In genomic region chr1:15210651-15211390, GRCh38 we compare ENCODE assay signal across 18 cellular contexts. TPM values are rescaled to one million over a fixed set of nuclear protein-coding genes. Genes with fewer than 3 reads are reported as not detected.
A peak's percentile ranks its signal among the peaks of the same experiment; 100 is the strongest.
DNase-seq lines count a peak whose midpoint lies in the region; ATAC-seq, FAIRE-seq and TF ChIP-seq lines count a peak whose summit lies in the region.
"Had no signal": no experiment of that assay in that cellular context is flagged by ENCODE, and none has a peak within 500 bp of the region (broad histone marks: within the 10 kb centered on the region; RNA-seq: fewer than 3 reads in every experiment).

No MANE protein-coding gene starts in this region.

- 79% methylated on average over 7 of the region's 7 CpGs for WGBS in liver
- 85% methylated on average over 7 of the region's 7 CpGs for WGBS in HepG2 (ENCODE audit: low lambda C conversion rate)
- 75 to 86% (median 84%) methylated on average over 7 of the region's 7 CpGs for WGBS in stomach, 5 donors

- TF ChIP-seq CTCF in liver (IDR thresholded peaks at IDR 0.05; ENCODE audit: low read depth, low read length, missing input control) (no peak), HepG2 (CRISPR knock-in tag; IDR thresholded peaks at IDR 0.05) (no peak), fibroblast of villous mesenchyme (IDR thresholded peaks at IDR 0.05; ENCODE audit: insufficient read depth, low read depth, low read length) (no peak), stomach (IDR thresholded peaks at IDR 0.05) (no peak), RWPE1 (conservative IDR thresholded peaks at IDR 0.05; ENCODE audit: low read depth) (no peak)

- H3K36me3 ChIP-seq in liver (ENCODE audit: control insufficient read depth in 4 of 4, insufficient read depth in 3 of 4, low read depth in 1 of 4, low read length in 3 of 4): no peaks in the 10 kb centered on the region
- peaks cover 8 to 23% of the 10 kb centered on the region in 2 experiments for H3K36me3 ChIP-seq in HepG2 (replicated peaks in 1 of 2; ENCODE audit: control insufficient read depth in 1 of 2, insufficient read depth in 2 of 2, low read length in 2 of 2)
- H3K36me3 ChIP-seq in stomach: peaks cover 0 to 16% (median 8%) of the 10 kb centered on the region in 4 donors

- in situ Hi-C loops in HepG2 (cut with HindIII; ENCODE audit: extremely low pct_ligation_motif_present, low pct_unique_long_range_greater_than_20kb): no loop called here

- H3K9ac ChIP-seq in liver (ENCODE audit: low read depth in 1 of 2, low read length in 2 of 2) (no peak overlapping the region), HepG2 (ENCODE audit: insufficient read depth, low read depth, low read length) (no peak overlapping the region)

- H3K27ac ChIP-seq in liver (ENCODE audit: low read depth in 1 of 2, low read length in 2 of 2): no peak overlapping the region
- H3K27ac ChIP-seq in HepG2 (ENCODE audit: extremely low read length, insufficient read depth, low read length): no peak overlapping the region
- peak overlapping the region in 3 of 5 donors; percentile 3 to 84 (median 59) for H3K27ac ChIP-seq in stomach
- no peak overlapping the region for H3K27ac ChIP-seq in RWPE1
- H3K27ac ChIP-seq: SJSA1 had no signal

- no peak for DNase-seq in HepG2 (ENCODE audit: low spot score)
- DNase-seq in fibroblast of villous mesenchyme (ENCODE audit: low read depth): peak; percentile 53
- no peak for DNase-seq in stomach
- DNase-seq in RWPE1 (ENCODE audit: low spot score): no peak
- no peak for DNase-seq in NCI-H1930 (lab: John Stamatoyannopoulos, UW)
- no peak for DNase-seq in NCI-H526 (lab: John Stamatoyannopoulos, UW)
- DNase-seq: AML-193; COR-L47; GF-D8; IMR-90; NCI-H1105; NCI-H187; NCI-H446; NK-92 treated with Interleukin-12 subunit alpha and Interleukin-12 subunit beta, amount 100 ng/mL, for 24 hours; RPMI8226 had no signal

- H3K4me1 ChIP-seq in liver (ENCODE audit: control insufficient read depth in 4 of 4, insufficient read depth in 4 of 4, low read length in 3 of 4) (peaks cover 0 to 7% (median 2%) of the 10 kb centered on the region in 4 donors), HepG2 (ENCODE audit: insufficient read depth, low read length) (peaks cover 24% of the 10 kb centered on the region), stomach (peaks cover 53 to 98% (median 83%) of the 10 kb centered on the region in 4 donors)
- H3K4me1 ChIP-seq: SJSA1 had no signal

- BruUV-seq in HepG2 (replicated peaks; lab: Mats Ljungman, UMichigan): no TSS peak

- TF ChIP-seq POLR2A in HepG2 (IDR thresholded peaks at IDR 0.05; ENCODE audit: insufficient read depth in 1 of 2, low read depth in 2 of 2, low read length in 2 of 2) (no peak), stomach (IDR thresholded peaks at IDR 0.05) (no peak)

- no peak for FAIRE-seq in HepG2 (lab: Jason Lieb, UNC)
- FAIRE-seq: GM12892 had no signal

- CTCF ChIA-PET in HepG2 (lab: Yijun Ruan, JAX; ENCODE audit: low intra/inter-chr PET ratio, low total read pairs) (no interaction called here), RWPE1 (lab: Yijun Ruan, JAX) (no interaction called here)

- H3K27me3 ChIP-seq in liver (ENCODE audit: control insufficient read depth in 4 of 4, insufficient read depth in 4 of 4, low read length in 3 of 4) (peaks cover 0 to under 1% (median 0%) of the 10 kb centered on the region in 4 donors), HepG2 (ENCODE audit: control insufficient read depth in 1 of 2, insufficient read depth in 2 of 2, low read length in 2 of 2) (no peaks in the 10 kb centered on the region), stomach (no peaks in the 10 kb centered on the region)
- H3K27me3 ChIP-seq: SJSA1 had no signal

- no peak for TF ChIP-seq RAD21 in liver (IDR thresholded peaks at IDR 0.05)
- TF ChIP-seq RAD21 in HepG2 (CRISPR knock-in tag; IDR thresholded peaks at IDR 0.05): no peak

- H3K9me3 ChIP-seq in liver (ENCODE audit: control insufficient read depth in 4 of 4, low read length in 3 of 4) (no peaks in the 10 kb centered on the region), HepG2 (ENCODE audit: low read length) (no peaks in the 10 kb centered on the region), stomach (no peaks in the 10 kb centered on the region)
- H3K9me3 ChIP-seq: SJSA1 had no signal

- TF ChIP-seq EP300 in HepG2 (IDR thresholded peaks at IDR 0.05; ENCODE audit: low read depth in 2 of 2, low read length in 2 of 2) (no peak), HepG2 (CRISPR knock-in tag; IDR thresholded peaks at IDR 0.05; ENCODE audit: borderline replicate concordance) (no peak), stomach (IDR thresholded peaks at IDR 0.05) (no peak)

- no peak overlapping the region for H3K4me2 ChIP-seq in HepG2 (ENCODE audit: low read depth, low read length)

- POLR2A ChIA-PET in HepG2 (lab: Yijun Ruan, JAX) (no interaction called here), RWPE1 (lab: Yijun Ruan, JAX; ENCODE audit: low non-redundant PET) (interaction anchor here (0.6 kb wide), 1 partner anchor 59 kb away, joined by 6 read pairs; no protein-coding TSS in a partner anchor)

- H4K20me1 ChIP-seq in HepG2 (ENCODE audit: insufficient read depth, low read length): peaks cover 19% of the 10 kb centered on the region; the same call in 1 of the 2 replicates

- no peak for ATAC-seq in HepG2

- H3K4me3 ChIP-seq in liver (ENCODE audit: low read depth in 1 of 3, low read length in 3 of 3) (no peak overlapping the region), HepG2 (replicated peaks in 1 of 3; ENCODE audit: insufficient read depth in 1 of 3, low read depth in 2 of 3, low read length in 3 of 3) (no peak overlapping the region), fibroblast of villous mesenchyme (ENCODE audit: low read depth, low read length) (no peak overlapping the region), stomach (no peak overlapping the region)
- H3K4me3 ChIP-seq: SJSA1 had no signal

- H3K79me2 ChIP-seq in HepG2 (ENCODE audit: insufficient read depth, low read length): peaks cover 13% of the 10 kb centered on the region

- no peak overlapping the region for H2AFZ ChIP-seq in HepG2 (ENCODE audit: low read length)

- intact Hi-C loops in HepG2 (cut with micrococcal nuclease; ENCODE audit: unreplicated experiment) (no loop called here), stomach (cut with DNase I; ENCODE audit: low total_unique reads) (no loop called here)

RNA-seq across cellular contexts. Expression of gene FHAD1, which starts 36.2 kb away (rescaled TPM):
- under 1 TPM; under 0.01 to 0.05 TPM for total RNA-seq in liver
- under 1 TPM in 1 of 2 donors, not detected in 1; 0.13 TPM for polyA plus RNA-seq in liver
- not detected in 2 replicates for total RNA-seq in HepG2 (2016; rRNA removed; fragmentation: Illumina TruSeq; extraction: Trizol)
- not detected in 2 replicates for total RNA-seq in HepG2 (2016; cell fraction: cytosol; rRNA removed; fragmentation: Illumina TruSeq; extraction: Trizol; ENCODE audit: low read depth)
- not detected in 2 replicates for total RNA-seq in HepG2 (2016; cell fraction: insoluble cytoplasmic fraction; rRNA removed; fragmentation: Illumina TruSeq; extraction: Trizol)
- not detected in 2 replicates for total RNA-seq in HepG2 (2016; cell fraction: membrane; rRNA removed; fragmentation: Illumina TruSeq; extraction: Trizol)
- total RNA-seq in HepG2 (2016; cell fraction: nucleus; rRNA removed; fragmentation: Illumina TruSeq; extraction: Trizol): not detected in 2 replicates
- not detected in 2 replicates for polyA plus RNA-seq in HepG2 (2011; rRNA removed)
- 0.01 and 0.03 TPM in 2 replicates for polyA plus RNA-seq in HepG2 (2011; cell fraction: cytosol; rRNA removed)
- polyA plus RNA-seq in HepG2 (2011; cell fraction: nucleus; rRNA removed): 0.03 and 0.08 TPM in 2 replicates
- polyA plus RNA-seq in HepG2 (2012): 0.08 and 0.11 TPM in 2 replicates
- not detected in 2 replicates for polyA plus RNA-seq in HepG2 (2016; cell fraction: cytosol; fragmentation: Illumina TruSeq; extraction: Trizol; ENCODE audit: low read depth)
- polyA plus RNA-seq in HepG2 (2016; cell fraction: insoluble cytoplasmic fraction; fragmentation: Illumina TruSeq; extraction: Trizol; ENCODE audit: low read depth): not detected in 2 replicates
- not detected in 2 replicates for polyA plus RNA-seq in HepG2 (2016; cell fraction: membrane; fragmentation: Illumina TruSeq; extraction: Trizol; ENCODE audit: low read depth)
- polyA plus RNA-seq in HepG2 (2016; cell fraction: nucleus; fragmentation: Illumina TruSeq; extraction: Trizol; ENCODE audit: insufficient read depth, low read depth): 0.27 TPM in 1 of 2 replicates, not detected in the other
- 0.04 and 0.80 TPM in 2 replicates for polyA minus RNA-seq in HepG2 (2011; rRNA and poly(A)+ RNA removed; ENCODE audit: low replicate concordance)
- not detected in 2 replicates for polyA minus RNA-seq in HepG2 (2011; cell fraction: cytosol; rRNA and poly(A)+ RNA removed)
- polyA minus RNA-seq in HepG2 (2011; cell fraction: nucleus; rRNA and poly(A)+ RNA removed): not detected in 2 replicates
- under 0.01 TPM in 2 replicates for total RNA-seq in fibroblast of villous mesenchyme
- total RNA-seq in stomach: 1 to 10 TPM in 2 of 5 donors, under 1 TPM in 1, not detected in 2; 0.45 to 5.1 (median 2.9) TPM
- 1 to 10 TPM in 2 of 3 donors, under 1 TPM in 1; 0.38 to 1.7 (median 1.1) TPM for polyA plus RNA-seq in stomach
- total RNA-seq: IMR-90 had no signal
- polyA plus RNA-seq: IMR-90 had no signal

RNA-seq across cellular contexts. Expression of gene TMEM51, which starts 57.3 kb away (rescaled TPM):
- total RNA-seq in liver (1 to 10 TPM; 1.4 to 2.7 TPM), HepG2 (2016; rRNA removed; fragmentation: Illumina TruSeq; extraction: Trizol) (6.3 and 12.2 TPM in 2 replicates), fibroblast of villous mesenchyme (14.8 and 18.6 TPM in 2 replicates), stomach (10 to 100 TPM in 4 of 5 donors, 1 to 10 TPM in 1; 1.2 to 32.2 (median 13.8) TPM)
- polyA plus RNA-seq in liver (1 to 10 TPM; 1.3 to 2.3 TPM), HepG2 (2011; rRNA removed) (18.5 and 22.3 TPM in 2 replicates), stomach (10 to 100 TPM; 13.6 to 18.2 (median 17.2) TPM)
- total RNA-seq in HepG2 (2016; cell fraction: cytosol; rRNA removed; fragmentation: Illumina TruSeq; extraction: Trizol; ENCODE audit: low read depth): 2.6 and 2.8 TPM in 2 replicates
- total RNA-seq in HepG2 (2016; cell fraction: insoluble cytoplasmic fraction; rRNA removed; fragmentation: Illumina TruSeq; extraction: Trizol): 7.0 and 9.8 TPM in 2 replicates
- total RNA-seq in HepG2 (2016; cell fraction: membrane; rRNA removed; fragmentation: Illumina TruSeq; extraction: Trizol): 5.3 and 6.5 TPM in 2 replicates
- 9.7 and 11.5 TPM in 2 replicates for total RNA-seq in HepG2 (2016; cell fraction: nucleus; rRNA removed; fragmentation: Illumina TruSeq; extraction: Trizol)
- 20.1 and 23.4 TPM in 2 replicates for polyA plus RNA-seq in HepG2 (2011; cell fraction: cytosol; rRNA removed)
- polyA plus RNA-seq in HepG2 (2011; cell fraction: nucleus; rRNA removed): 14.3 and 18.6 TPM in 2 replicates
- polyA plus RNA-seq in HepG2 (2012): 8.0 and 11.2 TPM in 2 replicates
- polyA plus RNA-seq in HepG2 (2016; cell fraction: cytosol; fragmentation: Illumina TruSeq; extraction: Trizol; ENCODE audit: low read depth): 1.9 and 2.3 TPM in 2 replicates
- 8.4 and 8.6 TPM in 2 replicates for polyA plus RNA-seq in HepG2 (2016; cell fraction: insoluble cytoplasmic fraction; fragmentation: Illumina TruSeq; extraction: Trizol; ENCODE audit: low read depth)
- 3.7 and 4.9 TPM in 2 replicates for polyA plus RNA-seq in HepG2 (2016; cell fraction: membrane; fragmentation: Illumina TruSeq; extraction: Trizol; ENCODE audit: low read depth)
- polyA plus RNA-seq in HepG2 (2016; cell fraction: nucleus; fragmentation: Illumina TruSeq; extraction: Trizol; ENCODE audit: insufficient read depth, low read depth): 23.6 and 23.8 TPM in 2 replicates
- 3.2 and 18.3 TPM in 2 replicates for polyA minus RNA-seq in HepG2 (2011; rRNA and poly(A)+ RNA removed; ENCODE audit: low replicate concordance)
- 8.7 and 9.4 TPM in 2 replicates for polyA minus RNA-seq in HepG2 (2011; cell fraction: cytosol; rRNA and poly(A)+ RNA removed)
- polyA minus RNA-seq in HepG2 (2011; cell fraction: nucleus; rRNA and poly(A)+ RNA removed): 8.6 and 9.4 TPM in 2 replicates

Comparison
In these comparisons a context has a peak if more than half of its experiments do, and no peak if none do; other contexts are left out.
1. H3K27ac ChIP-seq: peak in stomach (3 of 5); none in liver (0 of 2), HepG2 (single experiment) and RWPE1 (single experiment).